In genomic region chr18:59358611-59359575, GRCh38 we compare ENCODE assay signal across 8 cellular contexts. TPM values are rescaled to one million over a fixed set of nuclear protein-coding genes. Genes with fewer than 3 reads are reported as not detected.
A peak's percentile ranks its signal among the peaks of the same experiment; 100 is the strongest.
DNase-seq lines count a peak whose midpoint lies in the region; ATAC-seq, FAIRE-seq and TF ChIP-seq lines count a peak whose summit lies in the region.

TSS of gene LMAN1 (minus strand) at chr18:59359265. CDS start at chr18:59359244, 21 bp downstream.

- POLR2A ChIA-PET in CD4-positive, alpha-beta T cell (lab: Charles Lee) = interaction anchor here (0.6 to 1.3 kb wide), 6 partner anchors 17 to 1065 kb away, joined by 3 to 4 read pairs (median 3); no protein-coding TSS in a partner anchor
- POLR2A ChIA-PET in HepG2 (lab: Yijun Ruan, JAX) = interaction anchor here (0.9 to 1.0 kb wide), 2 partner anchors 33 to 217 kb away, joined by 4 to 6 read pairs; no protein-coding TSS in a partner anchor

- no peak for TF ChIP-seq CTCF in CD4-positive, alpha-beta T cell (IDR thresholded peaks at IDR 0.05)
- 0 out of 2 replicates have a peak, but pooled peaks have one; percentile 7 for TF ChIP-seq CTCF in HepG2 (CRISPR knock-in tag; IDR thresholded peaks at IDR 0.05)

- no peak for TF ChIP-seq RAD21 in HepG2 (CRISPR knock-in tag; IDR thresholded peaks at IDR 0.05)

- H4K20me1 ChIP-seq in HepG2 (ENCODE audit: insufficient read depth, low read length) = peaks cover 24% of the 10 kb centered on the region

- no peaks in the 10 kb centered on the region for H3K9me3 Mint-ChIP-seq in CD4-positive, alpha-beta T cell

- H3K27ac ChIP-seq in CD4-positive, alpha-beta T cell (ENCODE audit: low read depth, low read length) = peak within 1 kb of the TSS; percentile 83
- peak within 1 kb of the TSS; percentile 98 for H3K27ac ChIP-seq in HepG2 (ENCODE audit: extremely low read length, insufficient read depth, low read length)

- peak within 1 kb of the TSS; percentile 80 for H3K4me2 ChIP-seq in HepG2 (ENCODE audit: low read depth, low read length)

- TSS peak; percentile 92 for BruUV-seq in HepG2 (replicated peaks; lab: Mats Ljungman, UMichigan)

- TF ChIP-seq EP300 in HepG2 (IDR thresholded peaks at IDR 0.05; ENCODE audit: low read depth in 2 of 2, low read length in 2 of 2) (no peak), HepG2 (CRISPR knock-in tag; IDR thresholded peaks at IDR 0.05; ENCODE audit: borderline replicate concordance) (peak; percentile 8; the same call in 1 of the 2 replicates)

- H3K9ac ChIP-seq in HepG2 (ENCODE audit: insufficient read depth, low read depth, low read length) = peak within 1 kb of the TSS; percentile 100

- H3K4me1 Mint-ChIP-seq in CD4-positive, alpha-beta T cell (ENCODE audit: low read depth) = peaks cover 46% of the 10 kb centered on the region

- H3K36me3 ChIP-seq in HepG2 (replicated peaks in 1 of 2; ENCODE audit: control insufficient read depth in 1 of 2, insufficient read depth in 2 of 2, low read length in 2 of 2) = peaks cover 1 to 21% of the 10 kb centered on the region in 2 experiments

- WGBS in HepG2 (ENCODE audit: low lambda C conversion rate) = 1% methylated on average over 18 of the region's 78 CpGs

- no peaks in the 10 kb centered on the region for H3K9me3 ChIP-seq in CD4-positive, alpha-beta T cell (ENCODE audit: control insufficient read depth, low read length)
- H3K9me3 ChIP-seq in HepG2 (ENCODE audit: low read length) = no peaks in the 10 kb centered on the region

- no peaks in the 10 kb centered on the region for H3K27me3 ChIP-seq in CD4-positive, alpha-beta T cell (ENCODE audit: control insufficient read depth, insufficient read depth, low read length)
- peaks cover 0 to 4% of the 10 kb centered on the region in 2 experiments; a peak in 1 of 5 replicates for H3K27me3 ChIP-seq in HepG2 (ENCODE audit: control insufficient read depth in 1 of 2, insufficient read depth in 2 of 2, low read length in 2 of 2)

- peak; percentile 61 for FAIRE-seq in HepG2 (lab: Jason Lieb, UNC)

- peak within 1 kb of the TSS; percentile 81 for H3K27ac Mint-ChIP-seq in CD4-positive, alpha-beta T cell

- peak within 1 kb of the TSS; percentile 93 for H2AFZ ChIP-seq in HepG2 (ENCODE audit: low read length)

- intact Hi-C loops in CD4-positive, alpha-beta T cell (cut with DNase I, micrococcal nuclease) = loop anchor here (2.0 to 10.0 kb wide), 5 partner anchors 214 to 1734 kb away; partner anchors contain the start of gene NARS1 (in 1 of the 2)
- intact Hi-C loops in HepG2 (cut with micrococcal nuclease; ENCODE audit: unreplicated experiment) = loop anchor here (1.0 to 2.0 kb wide), 2 partner anchors 44 to 217 kb away; no protein-coding TSS in a partner anchor

- H3K4me3 Mint-ChIP-seq in CD4-positive, alpha-beta T cell = peak within 1 kb of the TSS; percentile 92

- peak within 1 kb of the TSS; percentile 97 to 100 (median 98) for H3K4me3 ChIP-seq in HepG2 (replicated peaks in 1 of 3; ENCODE audit: insufficient read depth in 1 of 3, low read depth in 2 of 3, low read length in 3 of 3)

- peak; percentile 76 to 89 for TF ChIP-seq POLR2A in HepG2 (IDR thresholded peaks at IDR 0.05; ENCODE audit: insufficient read depth in 1 of 2, low read depth in 2 of 2, low read length in 2 of 2)

- CTCF ChIA-PET in CD4-positive, alpha-beta T cell (lab: Charles Lee) = no interaction called here
- CTCF ChIA-PET in HepG2 (lab: Yijun Ruan, JAX; ENCODE audit: low intra/inter-chr PET ratio, low total read pairs) = no interaction called here

- peaks cover 44% of the 10 kb centered on the region for H3K4me1 ChIP-seq in HepG2 (ENCODE audit: insufficient read depth, low read length)

- peaks cover 22% of the 10 kb centered on the region for H3K36me3 Mint-ChIP-seq in CD4-positive, alpha-beta T cell (ENCODE audit: low read depth)

- ATAC-seq in CD4-positive, alpha-beta T cell (ENCODE audit: poor library complexity) = peak; percentile 75
- peak; percentile 92 for ATAC-seq in GM19452 (IDR thresholded peaks at IDR 0.05; ENCODE audit: unreplicated experiment)
- peak; percentile 50 for ATAC-seq in HG03575 (IDR thresholded peaks at IDR 0.05; ENCODE audit: extremely low read depth, insufficient number of reproducible peaks, low FRiP score, unreplicated experiment)
- ATAC-seq in HepG2 = peak; percentile 96

- H3K27me3 Mint-ChIP-seq in CD4-positive, alpha-beta T cell = no peaks in the 10 kb centered on the region

- peaks cover 44% of the 10 kb centered on the region for H3K79me2 ChIP-seq in HepG2 (ENCODE audit: insufficient read depth, low read length)

- DNase-seq in CD4-positive, alpha-beta T cell = peak; percentile 76 to 90 (median 86)
- peak; percentile 97 for DNase-seq in NCI-H82 (lab: John Stamatoyannopoulos, UW)
- DNase-seq in activated CD4-positive, alpha-beta T cell treated with anti-CD3 and anti-CD28 coated beads, Interleukin-2, amount 50 U/mL, for 48 hours = peak; percentile 94 to 95
- peak; percentile 96 for DNase-seq in dermis blood vessel endothelial cell
- peak; percentile 85 for DNase-seq in HepG2 (ENCODE audit: low spot score)
- peak; percentile 88 to 97 for DNase-seq in stimulated activated CD4-positive, alpha-beta T cell treated with anti-CD3 and anti-CD28 coated beads, Interleukin-2, amount 100 ng/mL, for 48 hours

- in situ Hi-C loops in HepG2 (cut with HindIII; ENCODE audit: extremely low pct_ligation_motif_present, low pct_unique_long_range_greater_than_20kb) = no loop called here

TF ChIP-seq in HepG2, 621 proteins besides CTCF, POLR2A, EP300 and RAD21 (continues in another document):
- peak; percentile 62 for TF ChIP-seq MEF2D (CRISPR knock-in tag; IDR thresholded peaks at IDR 0.05)
- no peak for TF ChIP-seq SMAD9 (CRISPR knock-in tag; IDR thresholded peaks at IDR 0.05)
- TF ChIP-seq TCF7L2 (IDR thresholded peaks at IDR 0.05; ENCODE audit: low read depth, low read length) = no peak
- TF ChIP-seq EZH2 (conservative IDR thresholded peaks at IDR 0.05; ENCODE audit: low read depth, low read length) = no peak
- TF ChIP-seq CBFB (CRISPR knock-in tag; IDR thresholded peaks at IDR 0.05) = 0 out of 2 replicates have a peak, but pooled peaks have one; percentile 25
- TF ChIP-seq ZC3H13 (CRISPR knock-in tag; IDR thresholded peaks at IDR 0.05) = 0 out of 2 replicates have a peak, but pooled peaks have one; percentile 20
- TF ChIP-seq ZNF317 (CRISPR knock-in tag; IDR thresholded peaks at IDR 0.05) = peak; percentile 69; the same call in 1 of the 2 replicates
- peak; percentile 85 for TF ChIP-seq MTF2 (CRISPR knock-in tag; IDR thresholded peaks at IDR 0.05; ENCODE audit: borderline replicate concordance)
- peak; percentile 62; the same call in 1 of the 2 replicates for TF ChIP-seq ZNF232 (CRISPR knock-in tag; IDR thresholded peaks at IDR 0.05; ENCODE audit: borderline replicate concordance)
- 0 out of 2 replicates have a peak, but pooled peaks have one; percentile 69 for TF ChIP-seq DNMT1 (CRISPR knock-in tag; IDR thresholded peaks at IDR 0.05)
- peak; percentile 85 for TF ChIP-seq ARNT2 (CRISPR knock-in tag; IDR thresholded peaks at IDR 0.05; ENCODE audit: low read depth)

RNA-seq across cellular contexts. Expression of gene LMAN1, which starts in this region (rescaled TPM):
- total RNA-seq in CD4-positive, alpha-beta T cell = 10 to 100 TPM; 23.9 to 26.1 TPM
- total RNA-seq in dermis blood vessel endothelial cell (132 and 143 TPM in 2 replicates), HepG2 (2016; rRNA removed; fragmentation: Illumina TruSeq; extraction: Trizol) (79.1 and 131 TPM in 2 replicates)
- 8.9 and 10.1 TPM in 2 replicates for total RNA-seq in HepG2 (2016; cell fraction: cytosol; rRNA removed; fragmentation: Illumina TruSeq; extraction: Trizol; ENCODE audit: low read depth)
- 73.2 and 133 TPM in 2 replicates for total RNA-seq in HepG2 (2016; cell fraction: insoluble cytoplasmic fraction; rRNA removed; fragmentation: Illumina TruSeq; extraction: Trizol)
- total RNA-seq in HepG2 (2016; cell fraction: membrane; rRNA removed; fragmentation: Illumina TruSeq; extraction: Trizol) = 25.0 and 32.8 TPM in 2 replicates
- 193 and 214 TPM in 2 replicates for total RNA-seq in HepG2 (2016; cell fraction: nucleus; rRNA removed; fragmentation: Illumina TruSeq; extraction: Trizol)
- 88.3 and 127 TPM in 2 replicates for polyA plus RNA-seq in HepG2 (2011; rRNA removed)
- 86.7 and 99.4 TPM in 2 replicates for polyA plus RNA-seq in HepG2 (2011; cell fraction: cytosol; rRNA removed)
- 46.5 and 52.3 TPM in 2 replicates for polyA plus RNA-seq in HepG2 (2011; cell fraction: nucleus; rRNA removed)
- 118 and 152 TPM in 2 replicates for polyA plus RNA-seq in HepG2 (2012)
- polyA plus RNA-seq in HepG2 (2016; cell fraction: cytosol; fragmentation: Illumina TruSeq; extraction: Trizol; ENCODE audit: low read depth) = 3.9 and 4.3 TPM in 2 replicates
- polyA plus RNA-seq in HepG2 (2016; cell fraction: insoluble cytoplasmic fraction; fragmentation: Illumina TruSeq; extraction: Trizol; ENCODE audit: low read depth) = 55.3 and 62.3 TPM in 2 replicates
- 10.9 and 14.2 TPM in 2 replicates for polyA plus RNA-seq in HepG2 (2016; cell fraction: membrane; fragmentation: Illumina TruSeq; extraction: Trizol; ENCODE audit: low read depth)
- polyA plus RNA-seq in HepG2 (2016; cell fraction: nucleus; fragmentation: Illumina TruSeq; extraction: Trizol; ENCODE audit: insufficient read depth, low read depth) = 172 and 173 TPM in 2 replicates
- 37.2 and 147 TPM in 2 replicates for polyA minus RNA-seq in HepG2 (2011; rRNA and poly(A)+ RNA removed; ENCODE audit: low replicate concordance)
- 193 and 200 TPM in 2 replicates for polyA minus RNA-seq in HepG2 (2011; cell fraction: cytosol; rRNA and poly(A)+ RNA removed)
- 204 and 223 TPM in 2 replicates for polyA minus RNA-seq in HepG2 (2011; cell fraction: nucleus; rRNA and poly(A)+ RNA removed)

Comparison
In these comparisons a context has a peak if more than half of its experiments do, and no peak if none do; other contexts are left out.
1. Peak in every context shown above with its lines: DNase-seq, ATAC-seq, H3K4me3 ChIP-seq and H3K27ac ChIP-seq.